21 cellular contexts compared by ENCODE assay signal in the genomic region with DNA sequence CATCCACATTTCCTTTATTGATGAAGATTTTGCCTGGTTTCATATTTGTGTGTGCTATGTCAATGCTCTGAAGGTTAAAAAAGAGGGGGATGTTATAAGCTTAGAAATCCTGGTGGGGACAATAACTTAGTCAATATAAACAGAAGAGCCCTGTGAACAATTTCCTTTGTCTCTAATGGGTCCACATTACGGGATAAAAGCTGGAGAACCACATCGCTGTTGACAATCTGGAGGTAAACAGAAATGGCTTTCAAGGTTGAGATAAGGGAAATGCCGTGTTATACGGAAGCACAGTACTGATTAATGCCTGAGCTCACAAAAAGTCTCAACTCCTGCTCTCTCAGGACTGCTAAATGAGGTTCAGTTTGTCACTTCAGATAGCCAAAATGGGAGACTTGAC. TPM values are rescaled to one million over a fixed set of nuclear protein-coding genes. Genes with fewer than 3 reads are reported as not detected.
"Had no signal": no experiment of that assay in that cellular context is flagged by ENCODE, and none has a peak within 500 bp of the region (broad histone marks: within the 10 kb centered on the region; RNA-seq: fewer than 3 reads in every experiment).

No MANE protein-coding gene starts in this region.

- ATAC-seq: activated naive CD4-positive, alpha-beta T cell treated with anti-CD3 and anti-CD28 coated beads, Interleukin-2, amount 50 U/mL, for 72 hours; right cardiac atrium; stimulated activated naive CD8-positive, alpha-beta T cell treated with anti-CD3 and anti-CD28 coated beads, Interleukin-15, Interleukin-2, amounts not matched to agents 100 U/mL and 50 U/mL, for 24 hours; upper lobe of right lung had no signal

- H3K36me3 Mint-ChIP-seq: activated naive CD4-positive, alpha-beta T cell treated with anti-CD3 and anti-CD28 coated beads, Interleukin-2, amount 50 U/mL, for 72 hours; memory B cell had no signal

- DNase-seq: activated CD4-positive, alpha-beta memory T cell treated with anti-CD3 and anti-CD28 coated beads, Interleukin-2, amount 10 ng/mL, durations not matched to agents 7 days and 5 days; activated CD4-positive, alpha-beta T cell treated with anti-CD3 and anti-CD28 coated beads for 4 hours; activated effector memory CD4-positive, alpha-beta T cell treated with anti-CD3 and anti-CD28 coated beads, Interleukin-2, amount 50 U/mL, for 16 hours; activated T-cell treated with anti-CD3 and anti-CD28 coated beads, Interleukin-2, amount 50 U/mL, for 48 hours; amniotic stem cell; caudate nucleus; colonic mucosa; esophagus squamous epithelium; hippocampal formation; left ventricle myocardium inferior; nucleus accumbens; right cardiac atrium; stimulated activated naive CD8-positive, alpha-beta T cell treated with anti-CD3 and anti-CD28 coated beads, Interleukin-15, Interleukin-2, amounts not matched to agents 100 U/mL and 50 U/mL, for 24 hours; upper lobe of right lung; WERI-Rb-1 had no signal

- H3K4me3 Mint-ChIP-seq: activated CD4-positive, alpha-beta memory T cell treated with anti-CD3 and anti-CD28 coated beads, Interleukin-2, amount 10 ng/mL, durations not matched to agents 7 days and 5 days; memory B cell; nephron had no signal

- H3K4me1 ChIP-seq: colonic mucosa, esophagus squamous epithelium, left ventricle myocardium inferior, suprapubic skin, upper lobe of right lung had no signal

- H3K27ac Mint-ChIP-seq: activated CD4-positive, alpha-beta memory T cell treated with anti-CD3 and anti-CD28 coated beads, Interleukin-2, amount 10 ng/mL, durations not matched to agents 7 days and 5 days; activated naive CD4-positive, alpha-beta T cell treated with anti-CD3 and anti-CD28 coated beads, Interleukin-2, amount 50 U/mL, for 72 hours; memory B cell; nephron had no signal

- H3K27me3 ChIP-seq: colonic mucosa, suprapubic skin had no signal

- H3K9me3 ChIP-seq: colonic mucosa, esophagus squamous epithelium, left ventricle myocardium inferior, suprapubic skin, upper lobe of right lung had no signal

- H3K27ac ChIP-seq: colonic mucosa, esophagus squamous epithelium, left ventricle myocardium inferior, suprapubic skin, upper lobe of right lung, WERI-Rb-1 had no signal

- H3K9me3 Mint-ChIP-seq: activated CD4-positive, alpha-beta memory T cell treated with anti-CD3 and anti-CD28 coated beads, Interleukin-2, amount 10 ng/mL, durations not matched to agents 7 days and 5 days; activated naive CD4-positive, alpha-beta T cell treated with anti-CD3 and anti-CD28 coated beads, Interleukin-2, amount 50 U/mL, for 72 hours; memory B cell; nephron had no signal

- H3K36me3 ChIP-seq: colonic mucosa, esophagus squamous epithelium, left ventricle myocardium inferior, suprapubic skin, upper lobe of right lung, WERI-Rb-1 had no signal

- H3K4me3 ChIP-seq: colonic mucosa, esophagus squamous epithelium, left ventricle myocardium inferior, smooth muscle cell, suprapubic skin, upper lobe of right lung had no signal

- H3K4me1 Mint-ChIP-seq: activated CD4-positive, alpha-beta memory T cell treated with anti-CD3 and anti-CD28 coated beads, Interleukin-2, amount 10 ng/mL, durations not matched to agents 7 days and 5 days had no signal

- FAIRE-seq: keratinocyte had no signal

RNA-seq across cellular contexts. Expression of a gene that starts 16.8 kb away (rescaled TPM):
- total RNA-seq: left ventricle myocardium inferior had no signal
